23 cellular contexts compared by ENCODE assay signal in the genomic region with DNA sequence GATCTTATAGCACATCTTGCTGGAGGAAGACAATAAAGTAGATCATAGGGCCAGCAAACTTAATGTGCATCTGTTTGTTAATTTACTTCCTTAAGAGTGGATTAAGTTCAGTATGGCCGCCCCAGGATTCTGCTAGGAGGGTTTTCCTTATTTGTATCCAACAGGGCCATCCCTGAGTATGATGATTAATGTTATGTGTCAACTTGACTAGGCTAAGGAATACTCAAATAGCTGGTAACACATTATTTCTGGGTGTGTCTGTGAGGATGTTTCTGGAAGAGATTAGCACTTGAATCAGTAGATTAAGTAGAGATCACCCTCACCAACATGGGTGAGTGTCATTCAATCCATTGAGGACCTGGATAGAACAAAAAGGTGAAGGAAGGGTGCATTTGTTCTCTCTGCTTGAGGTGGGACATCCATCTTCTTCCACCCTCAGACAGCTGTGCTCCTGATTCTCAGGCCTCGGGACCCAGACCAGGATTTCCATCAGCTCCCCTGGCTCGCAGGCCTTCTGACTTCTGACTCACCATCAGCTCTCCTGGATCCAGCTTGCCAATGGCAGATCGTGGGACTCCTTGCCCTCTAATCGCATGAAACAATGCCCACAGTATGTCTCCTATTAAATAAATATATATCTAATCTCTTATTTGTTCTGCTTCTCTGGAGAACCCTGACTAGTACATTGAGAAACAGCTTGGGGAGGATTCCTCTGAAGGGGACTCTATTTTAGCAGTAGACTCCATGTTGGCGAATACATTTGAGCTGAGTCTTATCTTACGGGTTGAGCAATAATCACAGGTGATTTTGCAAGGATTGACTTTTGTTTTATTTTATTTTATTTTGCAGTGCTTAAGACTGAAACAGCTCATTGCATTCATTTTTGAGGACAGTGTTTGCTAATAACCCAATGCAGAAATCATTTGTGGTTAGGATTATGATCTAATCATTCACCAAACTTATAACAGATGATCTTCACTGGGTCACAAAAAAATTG. TPM values are rescaled to one million over a fixed set of nuclear protein-coding genes. Genes with fewer than 3 reads are reported as not detected.
DNase-seq lines count a peak whose midpoint lies in the region; ATAC-seq and TF ChIP-seq lines count a peak whose summit lies in the region.
"Had no signal": no experiment of that assay in that cellular context is flagged by ENCODE, and none has a peak within 500 bp of the region (broad histone marks: within the 10 kb centered on the region; RNA-seq: fewer than 3 reads in every experiment).

No MANE protein-coding gene starts in this region.

- TF ChIP-seq CTCF in AG09319 (IDR thresholded peaks at IDR 0.05; ENCODE audit: low read depth, low read length) (no peak), endodermal cell (conservative IDR thresholded peaks at IDR 0.05) (no peak), uterus (IDR thresholded peaks at IDR 0.05) (no peak), GM20000 (IDR thresholded peaks at IDR 0.05; ENCODE audit: extremely low read depth, missing control alignments) (no peak)

- no peak overlapping the region for H3K4me3 Mint-ChIP-seq in endodermal cell
- H3K4me3 Mint-ChIP-seq: activated naive CD8-positive, alpha-beta T cell treated with anti-CD3 and anti-CD28 coated beads, Interleukin-2, amount 10 ng/mL, durations not matched to agents 7 days and 5 days; memory B cell had no signal

- H3K36me3 Mint-ChIP-seq in endodermal cell (ENCODE audit: low read depth): no peaks in the 10 kb centered on the region

- WGBS in endodermal cell (ENCODE audit: insufficient coverage in 1 of 2, insufficient read length in 1 of 2), 2 experiments: 93 to 96% methylated on average over 3 to 7 of the region's 7 CpGs

- H3K4me3 ChIP-seq in endodermal cell (ENCODE audit: low read length) (no peak overlapping the region), uterus (no peak overlapping the region)
- H3K4me3 ChIP-seq: body of pancreas, colonic mucosa, gastroesophageal sphincter, ovary, vagina had no signal

- no peak for ATAC-seq in GM18498 (IDR thresholded peaks at IDR 0.05; ENCODE audit: unreplicated experiment)
- ATAC-seq: body of pancreas, gastroesophageal sphincter, right cardiac atrium had no signal

- H3K27ac Mint-ChIP-seq in endodermal cell: no peak overlapping the region
- H3K27ac Mint-ChIP-seq: activated naive CD8-positive, alpha-beta T cell treated with anti-CD3 and anti-CD28 coated beads, Interleukin-2, amount 10 ng/mL, durations not matched to agents 7 days and 5 days; memory B cell had no signal

- H3K27me3 Mint-ChIP-seq in endodermal cell (ENCODE audit: insufficient read depth): no peaks in the 10 kb centered on the region
- H3K27me3 Mint-ChIP-seq: activated naive CD8-positive, alpha-beta T cell treated with anti-CD3 and anti-CD28 coated beads, Interleukin-2, amount 10 ng/mL, durations not matched to agents 7 days and 5 days had no signal

- no peaks in the 10 kb centered on the region for H3K4me1 Mint-ChIP-seq in endodermal cell
- H3K4me1 Mint-ChIP-seq: activated naive CD8-positive, alpha-beta T cell treated with anti-CD3 and anti-CD28 coated beads, Interleukin-2, amount 10 ng/mL, durations not matched to agents 7 days and 5 days; memory B cell had no signal

- peaks cover 36% of the 10 kb centered on the region for H3K9me3 ChIP-seq in endodermal cell (ENCODE audit: control insufficient read depth, low read length)
- no peaks in the 10 kb centered on the region for H3K9me3 ChIP-seq in uterus
- H3K9me3 ChIP-seq: body of pancreas, colonic mucosa, ovary, vagina had no signal

- peaks cover 30% of the 10 kb centered on the region for H3K9me3 Mint-ChIP-seq in endodermal cell

- H3K27ac ChIP-seq in endodermal cell (ENCODE audit: low read depth, low read length): no peak overlapping the region
- H3K27ac ChIP-seq in uterus: no peak overlapping the region
- H3K27ac ChIP-seq: body of pancreas, C4-2B, colonic mucosa, gastroesophageal sphincter, ovary, vagina had no signal

- no peaks in the 10 kb centered on the region for H3K36me3 ChIP-seq in endodermal cell (ENCODE audit: control insufficient read depth, insufficient read depth, low read length)
- no peaks in the 10 kb centered on the region for H3K36me3 ChIP-seq in uterus
- H3K36me3 ChIP-seq: colonic mucosa, gastroesophageal sphincter, ovary, vagina had no signal

- H3K9ac ChIP-seq in endodermal cell (ENCODE audit: extremely low read depth, low read length, poor library complexity, severe bottlenecking): no peak overlapping the region

- TF ChIP-seq POLR2A in uterus (IDR thresholded peaks at IDR 0.05): no peak

- H3K27me3 ChIP-seq in endodermal cell (ENCODE audit: control insufficient read depth, insufficient read depth, low read length, poor library complexity, severe bottlenecking): no peaks in the 10 kb centered on the region
- H3K27me3 ChIP-seq in uterus: no peaks in the 10 kb centered on the region
- H3K27me3 ChIP-seq: body of pancreas, colonic mucosa, gastroesophageal sphincter, ovary, vagina had no signal

- H3K4me1 ChIP-seq in endodermal cell (ENCODE audit: control insufficient read depth, insufficient read depth, low read length) (no peaks in the 10 kb centered on the region), uterus (no peaks in the 10 kb centered on the region)
- H3K4me1 ChIP-seq: colonic mucosa, gastroesophageal sphincter, vagina had no signal

- intact Hi-C loops in uterus (cut with DNase I; ENCODE audit: low total_unique reads): no loop called here

- peak; percentile 45 for DNase-seq in AG09319 (ENCODE audit: extremely low read depth, low read depth)
- peak; percentile 18 for DNase-seq in M059J (ENCODE audit: low read depth)
- DNase-seq in endodermal cell: peak; percentile 45
- peak; percentile 24 for DNase-seq in kidney tubule cell (ENCODE audit: low spot score)
- DNase-seq in iPS-NIHi7 (ENCODE audit: extremely low spot score): no peak
- DNase-seq in uterus: no peak
- DNase-seq in GM20000 (ENCODE audit: low spot score): no peak
- DNase-seq: activated CD4-positive, alpha-beta T cell treated with anti-CD3 and anti-CD28 coated beads for 4 hours; activated naive CD8-positive, alpha-beta T cell treated with anti-CD3 and anti-CD28 coated beads, Interleukin-2, amount 10 ng/mL, durations not matched to agents 7 days and 5 days; body of pancreas; colonic mucosa; EL; Kasumi-1; NCI-H1417; NCI-H2107; ovary; right cardiac atrium; Right ventricle myocardium superior had no signal

RNA-seq across cellular contexts. Expression of a gene that starts 9.0 kb away (rescaled TPM):
- total RNA-seq in M059J (2014; rRNA removed; shearing (Covaris generic)): 17.0 and 27.4 TPM in 2 replicates
- total RNA-seq in endodermal cell (10 to 100 TPM; 66.1 to 69.2 TPM), uterus (100 to 1,000 TPM in 1 of 4 donors, 10 to 100 TPM in 3; 57.4 to 126 (median 95.5) TPM)
- 25.8 TPM for polyA plus RNA-seq in endodermal cell (2013, experiment 1 of 2)
- 24.9 TPM for polyA plus RNA-seq in endodermal cell (2013, experiment 2 of 2)

Comparison
In these comparisons a context has a peak if more than half of its experiments do, and no peak if none do; other contexts are left out.
1. DNase-seq: peak in AG09319 (single experiment), M059J (single experiment), endodermal cell (single experiment) and kidney tubule cell (single experiment); none in iPS-NIHi7 (single experiment), uterus (0 of 2) and GM20000 (single experiment).